Comparison of ENCODE assay signal across 19 cellular contexts in genomic region chr21:43027846-43028731, GRCh38.
"Had no signal": no experiment of that assay in that cellular context is flagged by ENCODE, and none has a peak within 500 bp of the region (broad histone marks: within the 10 kb centered on the region; RNA-seq: fewer than 3 reads in every experiment).

No MANE protein-coding gene starts in this region.

- DNase-seq: activated B cell treated with CpG ODN at 0.5 μM for 24 hours; activated CD4-positive, alpha-beta memory T cell treated with anti-CD3 and anti-CD28 coated beads for 36 hours; activated CD4-positive, alpha-beta T cell treated with anti-CD3 and anti-CD28 coated beads for 4 hours; activated naive CD4-positive, alpha-beta T cell; activated naive CD8-positive, alpha-beta T cell treated with anti-CD3 and anti-CD28 coated beads for 36 hours; activated T-cell treated with anti-CD3 and anti-CD28 coated beads for 4 hours; amygdala; cortex of kidney; effector CD4-positive, alpha-beta T cell; esophagus squamous epithelium; natural killer cell; sigmoid colon; stimulated activated CD4-positive, alpha-beta T cell treated with anti-CD3 and anti-CD28 coated beads, Interleukin-1b, Interleukin-23, amount 100 ng/mL, for 48 hours; stimulated activated naive CD4-positive, alpha-beta T cell treated with Interleukin-2 at 50 U/mL for 16 hours; tibial artery had no signal

- H3K4me1 ChIP-seq: esophagus squamous epithelium, parathyroid adenoma, sigmoid colon, tibial artery, vagina had no signal

- H3K27ac ChIP-seq: esophagus squamous epithelium, neutrophil, parathyroid adenoma, sigmoid colon, tibial artery, vagina had no signal

- ATAC-seq: natural killer cell had no signal

- H3K27me3 ChIP-seq: esophagus squamous epithelium, neutrophil, sigmoid colon, tibial artery, vagina had no signal

- H3K9me3 ChIP-seq: esophagus squamous epithelium, neutrophil, sigmoid colon, tibial artery, vagina had no signal

- H3K4me3 ChIP-seq: esophagus squamous epithelium, lung, sigmoid colon, tibial artery, vagina had no signal
